13 cellular contexts compared by ENCODE assay signal in the genomic region with DNA sequence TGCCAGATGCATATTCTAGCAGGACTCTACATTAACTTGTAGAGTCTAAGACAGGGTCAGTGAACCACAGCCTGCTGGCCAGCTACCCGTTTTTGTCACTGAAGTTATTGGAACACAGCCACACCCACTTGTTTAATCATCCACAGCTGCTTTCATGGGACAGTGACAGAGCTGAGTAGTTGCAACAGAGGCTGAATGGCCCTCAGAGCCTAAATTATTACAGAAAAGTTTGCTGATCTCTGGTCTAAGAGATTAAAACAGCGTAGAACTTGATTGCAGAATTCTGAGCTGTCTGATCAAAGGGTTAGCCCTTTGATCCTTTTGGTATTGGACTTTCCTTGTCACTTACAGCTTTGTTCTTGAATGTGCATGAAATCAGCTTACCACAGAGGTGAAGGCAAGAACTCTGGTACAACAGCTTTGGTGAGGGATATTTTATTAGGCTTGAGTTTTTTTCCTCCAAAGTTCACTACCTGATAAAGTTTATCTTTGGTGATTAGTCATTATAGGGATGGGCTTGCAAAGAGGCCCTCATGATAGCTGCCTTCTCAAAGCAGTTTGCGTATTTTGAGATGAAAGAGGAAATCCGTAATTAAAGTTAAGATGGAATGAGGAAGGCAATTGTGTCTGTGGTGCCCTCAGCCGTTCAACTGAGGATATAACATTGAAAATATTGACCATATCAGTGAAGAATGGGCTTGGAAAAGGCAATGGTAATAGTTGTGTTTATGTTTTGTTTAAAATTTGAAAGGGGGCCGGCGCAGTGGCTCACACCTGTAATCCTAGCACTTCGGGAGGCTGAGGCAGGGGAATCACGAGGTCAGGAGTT. TPM values are rescaled to one million over a fixed set of nuclear protein-coding genes. Genes with fewer than 3 reads are reported as not detected.
A peak's percentile ranks its signal among the peaks of the same experiment; 100 is the strongest.
DNase-seq lines count a peak whose midpoint lies in the region; ATAC-seq, FAIRE-seq and TF ChIP-seq lines count a peak whose summit lies in the region.
"Had no signal": no experiment of that assay in that cellular context is flagged by ENCODE, and none has a peak within 500 bp of the region (broad histone marks: within the 10 kb centered on the region; RNA-seq: fewer than 3 reads in every experiment).

No MANE protein-coding gene starts in this region.

- ATAC-seq in heart left ventricle: peak; percentile 74 to 96 (median 92)
- ATAC-seq in psoas muscle: peak; percentile 90 to 97 (median 94)
- ATAC-seq in WTC11: no peak
- no peak for ATAC-seq in HG03025 (IDR thresholded peaks at IDR 0.05; ENCODE audit: low FRiP score, unreplicated experiment)
- ATAC-seq: activated CD4-positive, CD25-positive, alpha-beta regulatory T cell treated with anti-CD3 and anti-CD28 coated beads, Interleukin-2, amount 50 U/mL, for 24 hours had no signal

- DNase-seq in DMS79 treated with DMSO at 0.1 percent for 48 hours (lab: John Stamatoyannopoulos, UW) (peak; percentile 63), SK-MEL-5 (ENCODE audit: low read depth, low spot score) (peak; percentile 38), heart left ventricle (peak in 4 of 5 donors; percentile 52 to 73 (median 63)), psoas muscle (peak; percentile 55 to 76), urothelium cell line (ENCODE audit: low spot score) (no peak), WTC11 (ENCODE audit: low spot score) (no peak), KG1 (lab: John Stamatoyannopoulos, UW) (no peak)
- DNase-seq: NCI-H1105 treated with DMSO at 0.1 percent for 48 hours had no signal

- in situ Hi-C loops in SK-MEL-5 (cut with HindIII; ENCODE audit: low pct_unique_long_range_greater_than_20kb, low sequenced_read_pairs): no loop called here

- whole genome bisulfite sequencing in heart left ventricle, 4 donors: 65 to 75% (median 68%) methylated on average over 9 of the region's 9 CpGs
- 63 to 64% (median 63%) methylated on average over 9 of the region's 9 CpGs for WGBS in psoas muscle, 3 donors

- H3K9me3 Mint-ChIP-seq in WTC11: peaks cover 28% of the 10 kb centered on the region
- H3K9me3 Mint-ChIP-seq: stimulated activated naive CD8-positive, alpha-beta T cell treated with anti-CD3 and anti-CD28 coated beads, Interleukin-15, Interleukin-2, amounts not matched to agents 100 ng/mL and 50 ng/mL, for 24 hours had no signal

- H3K4me1 Mint-ChIP-seq in WTC11: no peaks in the 10 kb centered on the region

- CTCF ChIA-PET in WTC11 (lab: Charles Lee): interaction anchor here (1.1 kb wide), 1 partner anchor 25 kb away, joined by 4 read pairs; no protein-coding TSS in a partner anchor

- POLR2A ChIA-PET in WTC11 (lab: Charles Lee): interaction anchor here (0.7 kb wide), 1 partner anchor 10 kb away, joined by 3 read pairs; no protein-coding TSS in a partner anchor

- H3K27ac ChIP-seq in heart left ventricle (peak overlapping the region; percentile 3 to 75 (median 49)), psoas muscle (peak overlapping the region; percentile 75)

- no peak overlapping the region for H3K4me3 ChIP-seq in heart left ventricle
- H3K4me3 ChIP-seq in psoas muscle: no peak overlapping the region
- H3K4me3 ChIP-seq: HAP-1 had no signal

- no peaks in the 10 kb centered on the region for H3K27me3 ChIP-seq in heart left ventricle
- H3K27me3 ChIP-seq in psoas muscle (ENCODE audit: insufficient read depth in 3 of 3, low read length in 2 of 3): no peaks in the 10 kb centered on the region

- no peaks in the 10 kb centered on the region for H3K9me3 ChIP-seq in heart left ventricle
- no peaks in the 10 kb centered on the region for H3K9me3 ChIP-seq in psoas muscle
- H3K9me3 ChIP-seq: HAP-1 had no signal

- no peak for TF ChIP-seq POLR2A in heart left ventricle (IDR thresholded peaks at IDR 0.05)

- no peak overlapping the region for H3K4me3 Mint-ChIP-seq in WTC11
- H3K4me3 Mint-ChIP-seq: stimulated activated naive CD8-positive, alpha-beta T cell treated with anti-CD3 and anti-CD28 coated beads, Interleukin-15, Interleukin-2, amounts not matched to agents 100 ng/mL and 50 ng/mL, for 24 hours had no signal

- H3K27me3 Mint-ChIP-seq in WTC11 (ENCODE audit: low read depth): no peaks in the 10 kb centered on the region
- H3K27me3 Mint-ChIP-seq: stimulated activated naive CD8-positive, alpha-beta T cell treated with anti-CD3 and anti-CD28 coated beads, Interleukin-15, Interleukin-2, amounts not matched to agents 100 ng/mL and 50 ng/mL, for 24 hours had no signal

- no peak for FAIRE-seq in urothelium cell line (lab: Jason Lieb, UNC)
- FAIRE-seq: colon had no signal

- TF ChIP-seq CTCF in heart left ventricle (IDR thresholded peaks at IDR 0.05) (peak in 4 of 12 donors; percentile 5 to 15 (median 12)), psoas muscle (IDR thresholded peaks at IDR 0.05) (peak; percentile 12), WTC11 (IDR thresholded peaks at IDR 0.05) (no peak)

- intact Hi-C loops in heart left ventricle (cut with DNase I): loop anchor here in 1 of 10 donors (10.0 kb wide), 1 partner anchor 83 kb away; no protein-coding TSS in a partner anchor
- intact Hi-C loops in psoas muscle (cut with DNase I): no loop called here

- H3K27ac Mint-ChIP-seq in WTC11: no peak overlapping the region
- H3K27ac Mint-ChIP-seq: stimulated activated naive CD8-positive, alpha-beta T cell treated with anti-CD3 and anti-CD28 coated beads, Interleukin-15, Interleukin-2, amounts not matched to agents 100 ng/mL and 50 ng/mL, for 24 hours had no signal

- H3K36me3 Mint-ChIP-seq in WTC11: peaks cover 69% of the 10 kb centered on the region

- peaks cover 0 to 97% (median 50%) of the 10 kb centered on the region in 9 donors for H3K36me3 ChIP-seq in heart left ventricle
- H3K36me3 ChIP-seq in psoas muscle (ENCODE audit: insufficient read depth in 1 of 2, low read depth in 1 of 2): peaks cover 0 to 84% of the 10 kb centered on the region in 2 donors

- peaks cover 0 to 34% (median 18%) of the 10 kb centered on the region in 12 donors for H3K4me1 ChIP-seq in heart left ventricle
- H3K4me1 ChIP-seq in psoas muscle: peaks cover 24% of the 10 kb centered on the region
- H3K4me1 ChIP-seq: HAP-1 had no signal

TF ChIP-seq in WTC11, 78 proteins besides CTCF, POLR2A, EP300 and RAD21:
- no peak for TF ChIP-seq NFYB (CRISPR knock-in tag; conservative IDR thresholded peaks at IDR 0.05; ENCODE audit: low read depth)
- no peak for TF ChIP-seq FOXK1 (CRISPR knock-in tag; IDR thresholded peaks at IDR 0.05)
- no peak for TF ChIP-seq ZNF317 (CRISPR knock-in tag; IDR thresholded peaks at IDR 0.05; ENCODE audit: borderline replicate concordance, low read depth)
- TF ChIP-seq, protein P1, sequence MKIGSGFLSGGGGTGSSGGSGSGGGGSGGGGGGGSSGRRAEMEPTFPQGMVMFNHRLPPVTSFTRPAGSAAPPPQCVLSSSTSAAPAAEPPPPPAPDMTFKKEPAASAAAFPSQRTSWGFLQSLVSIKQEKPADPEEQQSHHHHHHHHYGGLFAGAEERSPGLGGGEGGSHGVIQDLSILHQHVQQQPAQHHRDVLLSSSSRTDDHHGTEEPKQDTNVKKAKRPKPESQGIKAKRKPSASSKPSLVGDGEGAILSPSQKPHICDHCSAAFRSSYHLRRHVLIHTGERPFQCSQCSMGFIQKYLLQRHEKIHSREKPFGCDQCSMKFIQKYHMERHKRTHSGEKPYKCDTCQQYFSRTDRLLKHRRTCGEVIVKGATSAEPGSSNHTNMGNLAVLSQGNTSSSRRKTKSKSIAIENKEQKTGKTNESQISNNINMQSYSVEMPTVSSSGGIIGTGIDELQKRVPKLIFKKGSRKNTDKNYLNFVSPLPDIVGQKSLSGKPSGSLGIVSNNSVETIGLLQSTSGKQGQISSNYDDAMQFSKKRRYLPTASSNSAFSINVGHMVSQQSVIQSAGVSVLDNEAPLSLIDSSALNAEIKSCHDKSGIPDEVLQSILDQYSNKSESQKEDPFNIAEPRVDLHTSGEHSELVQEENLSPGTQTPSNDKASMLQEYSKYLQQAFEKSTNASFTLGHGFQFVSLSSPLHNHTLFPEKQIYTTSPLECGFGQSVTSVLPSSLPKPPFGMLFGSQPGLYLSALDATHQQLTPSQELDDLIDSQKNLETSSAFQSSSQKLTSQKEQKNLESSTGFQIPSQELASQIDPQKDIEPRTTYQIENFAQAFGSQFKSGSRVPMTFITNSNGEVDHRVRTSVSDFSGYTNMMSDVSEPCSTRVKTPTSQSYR (CRISPR knock-in tag; IDR thresholded peaks at IDR 0.05): no peak
- TF ChIP-seq ZNF138 (CRISPR knock-in tag; conservative IDR thresholded peaks at IDR 0.05): no peak
- TF ChIP-seq IRF2 (CRISPR knock-in tag; IDR thresholded peaks at IDR 0.05; ENCODE audit: borderline replicate concordance, low read depth): no peak
- no peak for TF ChIP-seq MXD4 (CRISPR knock-in tag; IDR thresholded peaks at IDR 0.05; ENCODE audit: borderline replicate concordance)
- TF ChIP-seq USF1 (CRISPR knock-in tag; IDR thresholded peaks at IDR 0.05): no peak
- TF ChIP-seq ZNF219 (CRISPR knock-in tag; IDR thresholded peaks at IDR 0.05; ENCODE audit: borderline replicate concordance): no peak

RNA-seq across cellular contexts. Expression of gene ALDH3A2, which starts 23.7 kb away (rescaled TPM):
- 45.2 and 46.3 TPM in 2 replicates for total RNA-seq in SK-MEL-5 (2014; rRNA removed; shearing (Covaris generic))
- polyA plus RNA-seq in SK-MEL-5 (2015; cell fraction: cytosol; rRNA removed): 30.6 and 43.4 TPM in 2 replicates
- 31.0 and 48.1 TPM in 2 replicates for polyA plus RNA-seq in SK-MEL-5 (2015; cell fraction: nucleus; rRNA removed)
- total RNA-seq in heart left ventricle (100 to 1,000 TPM in 1 of 9 donors, 10 to 100 TPM in 8; 57.0 to 129 (median 83.2) TPM), psoas muscle (100 to 1,000 TPM in 1 of 4 donors, 10 to 100 TPM in 3; 57.6 to 229 (median 86.2) TPM), WTC11 (2021) (68.5 to 84.3 TPM (median 80.6 TPM) in 3 replicates)
- polyA plus RNA-seq in heart left ventricle (10 to 100 TPM; 25.7 to 71.8 TPM), psoas muscle (10 to 100 TPM; 32.9 to 78.1 (median 68.6) TPM)

RNA-seq across cellular contexts. Expression of gene SLC47A2, which starts 44.2 kb away (rescaled TPM):
- not detected in 2 replicates for total RNA-seq in SK-MEL-5 (2014; rRNA removed; shearing (Covaris generic))
- not detected in 2 replicates for polyA plus RNA-seq in SK-MEL-5 (2015; cell fraction: cytosol; rRNA removed)
- not detected in 2 replicates for polyA plus RNA-seq in SK-MEL-5 (2015; cell fraction: nucleus; rRNA removed)
- total RNA-seq in heart left ventricle (under 1 TPM in 1 of 9 donors, not detected in 8; 0.32 TPM), psoas muscle (1 to 10 TPM in 1 of 4 donors, not detected in 3; 1.1 TPM), WTC11 (2021) (not detected in 3 replicates)
- polyA plus RNA-seq in heart left ventricle (not detected), psoas muscle (under 1 TPM; 0.01 to 0.08 (median 0.03) TPM)

Comparison
In these comparisons a context has a peak if more than half of its experiments do, and no peak if none do; other contexts are left out.
1. DNase-seq: peak in DMS79 treated with DMSO at 0.1 percent for 48 hours (single experiment), SK-MEL-5 (single experiment), heart left ventricle (4 of 5) and psoas muscle (2 of 2); none in urothelium cell line (single experiment), WTC11 (single experiment) and KG1 (single experiment).
2. ATAC-seq: peak in heart left ventricle (4 of 4) and psoas muscle (4 of 4); none in WTC11 (single experiment) and HG03025 (single experiment).